In genomic region chr22:20093437-20093836, GRCh38 we compare ENCODE assay signal across 15 cellular contexts. TPM values are rescaled to one million over a fixed set of nuclear protein-coding genes. Genes with fewer than 3 reads are reported as not detected.
DNase-seq lines count a peak whose midpoint lies in the region; ATAC-seq and TF ChIP-seq lines count a peak whose summit lies in the region.
"Had no signal": no experiment of that assay in that cellular context is flagged by ENCODE, and none has a peak within 500 bp of the region (broad histone marks: within the 10 kb centered on the region; RNA-seq: fewer than 3 reads in every experiment).

No MANE protein-coding gene starts in this region.

- no peak overlapping the region for H3K27ac ChIP-seq in SK-N-SH (ENCODE audit: low read depth in 2 of 2, low read length in 1 of 2)
- H3K27ac ChIP-seq: A549, brain microvascular endothelial cell, neutrophil had no signal

- no peak overlapping the region for H3K27ac Mint-ChIP-seq in natural killer cell treated with Interleukin-12 subunit alpha and Interleukin-12 subunit beta and Interleukin-15 and Interleukin-18, amount 100 ng/mL, for 72 hours
- no peak overlapping the region for H3K27ac Mint-ChIP-seq in natural killer cell
- H3K27ac Mint-ChIP-seq in activated CD8-positive, alpha-beta memory T cell treated with anti-CD3 and anti-CD28 coated beads, Interleukin-2, amount 10 ng/mL, durations not matched to agents 7 days and 5 days = no peak overlapping the region
- H3K27ac Mint-ChIP-seq: activated CD4-positive, alpha-beta T cell treated with anti-CD3 and anti-CD28 coated beads, Interleukin-2, amount 10 ng/mL, durations not matched to agents 24 days and 14 days; GM23338 had no signal

- H2AFZ ChIP-seq in SK-N-SH (ENCODE audit: low read depth) = no peak overlapping the region
- H2AFZ ChIP-seq: GM23338 had no signal

- H3K9me2 ChIP-seq in SK-N-SH = no peaks in the 10 kb centered on the region

- peak; percentile 40 for DNase-seq in natural killer cell treated with Interleukin-12 subunit alpha and Interleukin-12 subunit beta and Interleukin-15 and Interleukin-18, amount 100 ng/mL, for 72 hours (ENCODE audit: low spot score)
- DNase-seq in natural killer cell (no peak), mucosa of descending colon (peak in 2 of 3 donors; percentile 5 to 22), SK-N-SH (no peak), KG1 (lab: John Stamatoyannopoulos, UW) (no peak)
- DNase-seq in activated CD8-positive, alpha-beta memory T cell treated with anti-CD3 and anti-CD28 coated beads, Interleukin-2, amount 10 ng/mL, durations not matched to agents 7 days and 5 days = no peak
- DNase-seq: activated CD4-positive, alpha-beta T cell treated with anti-CD3 and anti-CD28 coated beads, Interleukin-2, amount 10 ng/mL, durations not matched to agents 24 days and 14 days; brain microvascular endothelial cell; Karpas-422; stimulated activated CD4-positive, alpha-beta T cell treated with anti-CD3 and anti-CD28 coated beads, Interleukin-15, amount 100 ng/mL, for 24 hours; trophoblast cell had no signal

- H3K36me3 ChIP-seq in mucosa of descending colon (ENCODE audit: low read depth) (peaks cover 25% of the 10 kb centered on the region), SK-N-SH (replicated peaks in 1 of 2; ENCODE audit: control insufficient read depth in 1 of 2, insufficient read depth in 2 of 2, low read length in 1 of 2) (peaks cover 76 to 85% of the 10 kb centered on the region in 2 experiments)

- no peaks in the 10 kb centered on the region for H3K27me3 Mint-ChIP-seq in natural killer cell treated with Interleukin-12 subunit alpha and Interleukin-12 subunit beta and Interleukin-15 and Interleukin-18, amount 100 ng/mL, for 72 hours
- no peaks in the 10 kb centered on the region for H3K27me3 Mint-ChIP-seq in natural killer cell (ENCODE audit: low read depth in 2 of 2)
- H3K27me3 Mint-ChIP-seq in activated CD8-positive, alpha-beta memory T cell treated with anti-CD3 and anti-CD28 coated beads, Interleukin-2, amount 10 ng/mL, durations not matched to agents 7 days and 5 days = no peaks in the 10 kb centered on the region
- H3K27me3 Mint-ChIP-seq: activated CD4-positive, alpha-beta T cell treated with anti-CD3 and anti-CD28 coated beads, Interleukin-2, amount 10 ng/mL, durations not matched to agents 24 days and 14 days had no signal

- TF ChIP-seq EP300 in SK-N-SH (IDR thresholded peaks at IDR 0.05; ENCODE audit: borderline replicate concordance in 1 of 2, low read depth in 1 of 2, low read length in 1 of 2) = no peak

- peaks cover 46% of the 10 kb centered on the region for H3K36me3 Mint-ChIP-seq in natural killer cell treated with Interleukin-12 subunit alpha and Interleukin-12 subunit beta and Interleukin-15 and Interleukin-18, amount 100 ng/mL, for 72 hours
- H3K36me3 Mint-ChIP-seq in natural killer cell = peaks cover 10% of the 10 kb centered on the region
- H3K36me3 Mint-ChIP-seq in activated CD8-positive, alpha-beta memory T cell treated with anti-CD3 and anti-CD28 coated beads, Interleukin-2, amount 10 ng/mL, durations not matched to agents 7 days and 5 days = peaks cover 83% of the 10 kb centered on the region

- TF ChIP-seq CTCF in natural killer cell (IDR thresholded peaks at IDR 0.05) (no peak), mucosa of descending colon (IDR thresholded peaks at IDR 0.05) (no peak), SK-N-SH (IDR thresholded peaks at IDR 0.05) (no peak)

- H3K9ac ChIP-seq in SK-N-SH = no peak overlapping the region

- peaks cover 69% of the 10 kb centered on the region for H3K79me2 ChIP-seq in SK-N-SH (ENCODE audit: insufficient read depth)

- no peaks in the 10 kb centered on the region for H3K27me3 ChIP-seq in SK-N-SH (ENCODE audit: insufficient read depth)
- H3K27me3 ChIP-seq: brain microvascular endothelial cell, neutrophil had no signal

- no peaks in the 10 kb centered on the region for H3K4me1 ChIP-seq in mucosa of descending colon (ENCODE audit: low read depth)
- no peaks in the 10 kb centered on the region; a peak in 1 of 4 replicates for H3K4me1 ChIP-seq in SK-N-SH (ENCODE audit: control insufficient read depth in 1 of 2, insufficient read depth in 2 of 2, low read depth in 1 of 2, low read length in 1 of 2)
- H3K4me1 ChIP-seq: A549 had no signal

- no peaks in the 10 kb centered on the region for H3K9me3 ChIP-seq in mucosa of descending colon
- H3K9me3 ChIP-seq in SK-N-SH = no peaks in the 10 kb centered on the region
- H3K9me3 ChIP-seq: neutrophil had no signal

- no peak overlapping the region for H3K4me3 ChIP-seq in mucosa of descending colon
- H3K4me3 ChIP-seq in SK-N-SH (ENCODE audit: low read depth in 2 of 2, low read length in 1 of 2) = no peak overlapping the region
- H3K4me3 ChIP-seq: A549, GM23338 had no signal

- no peak overlapping the region for H3K4me2 ChIP-seq in SK-N-SH
- H3K4me2 ChIP-seq: A549, GM23338 had no signal

- H3F3A ChIP-seq in SK-N-SH (replicated peaks; ENCODE audit: insufficient read depth) = peaks cover 14% of the 10 kb centered on the region

- TF ChIP-seq RAD21 in SK-N-SH (IDR thresholded peaks at IDR 0.05; ENCODE audit: low read length) = no peak

- H4K20me1 ChIP-seq in SK-N-SH (ENCODE audit: insufficient read depth) = peaks cover 9% of the 10 kb centered on the region; the same call in 1 of the 2 replicates

- H3K4me1 Mint-ChIP-seq in natural killer cell treated with Interleukin-12 subunit alpha and Interleukin-12 subunit beta and Interleukin-15 and Interleukin-18, amount 100 ng/mL, for 72 hours (ENCODE audit: low read depth in 2 of 2) = peaks cover 22 to 29% of the 10 kb centered on the region in 2 donors
- H3K4me1 Mint-ChIP-seq in natural killer cell = peaks cover 10 to 13% of the 10 kb centered on the region in 2 donors
- peaks cover 78% of the 10 kb centered on the region for H3K4me1 Mint-ChIP-seq in activated CD8-positive, alpha-beta memory T cell treated with anti-CD3 and anti-CD28 coated beads, Interleukin-2, amount 10 ng/mL, durations not matched to agents 7 days and 5 days
- H3K4me1 Mint-ChIP-seq: GM23338 had no signal

- no peaks in the 10 kb centered on the region for H3K9me3 Mint-ChIP-seq in natural killer cell treated with Interleukin-12 subunit alpha and Interleukin-12 subunit beta and Interleukin-15 and Interleukin-18, amount 100 ng/mL, for 72 hours
- H3K9me3 Mint-ChIP-seq in natural killer cell = no peaks in the 10 kb centered on the region
- H3K9me3 Mint-ChIP-seq in activated CD8-positive, alpha-beta memory T cell treated with anti-CD3 and anti-CD28 coated beads, Interleukin-2, amount 10 ng/mL, durations not matched to agents 7 days and 5 days (ENCODE audit: low read depth) = peaks cover 4% of the 10 kb centered on the region
- H3K9me3 Mint-ChIP-seq: GM23338 had no signal

- POLR2A ChIA-PET in SK-N-SH (lab: Yijun Ruan, JAX) = no interaction called here

- CTCF ChIA-PET in SK-N-SH (lab: Yijun Ruan, JAX) = interaction anchor here (0.6 to 1.4 kb wide), 3 partner anchors 9 to 63 kb away, joined by 3 to 7 read pairs (median 3); no protein-coding TSS in a partner anchor
- CTCF ChIA-PET in activated CD8-positive, alpha-beta memory T cell treated with anti-CD3 and anti-CD28 coated beads, Interleukin-2, amount 10 ng/mL, durations not matched to agents 7 days and 5 days (lab: Charles Lee) = no interaction called here

- no peak overlapping the region for H3K4me3 Mint-ChIP-seq in natural killer cell treated with Interleukin-12 subunit alpha and Interleukin-12 subunit beta and Interleukin-15 and Interleukin-18, amount 100 ng/mL, for 72 hours
- no peak overlapping the region for H3K4me3 Mint-ChIP-seq in natural killer cell
- H3K4me3 Mint-ChIP-seq in activated CD8-positive, alpha-beta memory T cell treated with anti-CD3 and anti-CD28 coated beads, Interleukin-2, amount 10 ng/mL, durations not matched to agents 7 days and 5 days = no peak overlapping the region
- H3K4me3 Mint-ChIP-seq: activated CD4-positive, alpha-beta T cell treated with anti-CD3 and anti-CD28 coated beads, Interleukin-2, amount 10 ng/mL, durations not matched to agents 24 days and 14 days; GM23338 had no signal

- 88% methylated on average over 5 of the region's 7 CpGs for WGBS in SK-N-SH (ENCODE audit: low lambda C conversion rate)

- ATAC-seq in natural killer cell treated with Interleukin-12 subunit alpha and Interleukin-12 subunit beta and Interleukin-15 and Interleukin-18, amount 100 ng/mL, for 72 hours = no peak
- ATAC-seq in natural killer cell (no peak), mucosa of descending colon (peak; percentile 16)
- no peak for ATAC-seq in activated CD8-positive, alpha-beta memory T cell treated with anti-CD3 and anti-CD28 coated beads, Interleukin-2, amount 10 ng/mL, durations not matched to agents 7 days and 5 days
- ATAC-seq: A549 had no signal

- intact Hi-C loops in natural killer cell (cut with micrococcal nuclease) (no loop called here), mucosa of descending colon (cut with DNase I, micrococcal nuclease) (no loop called here)

RNA-seq across cellular contexts. Expression of gene DGCR8, which starts 13.4 kb away (rescaled TPM):
- total RNA-seq in natural killer cell treated with Interleukin-12 subunit alpha and Interleukin-12 subunit beta and Interleukin-15 and Interleukin-18, amount 100 ng/mL, for 72 hours = 10 to 100 TPM; 60.1 to 89.5 TPM
- 10 to 100 TPM; 45.3 to 64.7 (median 64.0) TPM for total RNA-seq in natural killer cell
- 10 to 100 TPM; 39.0 to 48.8 (median 48.4) TPM for total RNA-seq in mucosa of descending colon
- polyA plus RNA-seq in SK-N-SH (2012; rRNA removed) = 23.9 and 26.5 TPM in 2 replicates
- 15.0 and 15.8 TPM in 2 replicates for polyA plus RNA-seq in SK-N-SH (2012; cell fraction: cytosol; rRNA removed)
- polyA plus RNA-seq in SK-N-SH (2012; cell fraction: nucleus; rRNA removed) = 107 and 117 TPM in 2 replicates
- 10 to 100 TPM; 70.4 to 71.9 TPM for total RNA-seq in activated CD8-positive, alpha-beta memory T cell treated with anti-CD3 and anti-CD28 coated beads, Interleukin-2, amount 10 ng/mL, durations not matched to agents 7 days and 5 days

RNA-seq across cellular contexts. Expression of gene RANBP1, which starts 22.5 kb away (rescaled TPM):
- total RNA-seq in natural killer cell treated with Interleukin-12 subunit alpha and Interleukin-12 subunit beta and Interleukin-15 and Interleukin-18, amount 100 ng/mL, for 72 hours = 100 to 1,000 TPM; 236 to 499 TPM
- total RNA-seq in natural killer cell (10 to 100 TPM; 54.0 to 61.0 (median 56.3) TPM), mucosa of descending colon (100 to 1,000 TPM in 1 of 3 donors, 10 to 100 TPM in 2; 58.4 to 102 (median 66.0) TPM)
- polyA plus RNA-seq in SK-N-SH (2012; rRNA removed) = 288 and 502 TPM in 2 replicates
- polyA plus RNA-seq in SK-N-SH (2012; cell fraction: cytosol; rRNA removed) = 421 and 483 TPM in 2 replicates
- polyA plus RNA-seq in SK-N-SH (2012; cell fraction: nucleus; rRNA removed) = 259 and 349 TPM in 2 replicates
- total RNA-seq in activated CD8-positive, alpha-beta memory T cell treated with anti-CD3 and anti-CD28 coated beads, Interleukin-2, amount 10 ng/mL, durations not matched to agents 7 days and 5 days = 100 to 1,000 TPM; 318 to 345 TPM

RNA-seq across cellular contexts. Expression of gene TRMT2A, which starts 23.6 kb away (rescaled TPM):
- 100 to 1,000 TPM; 107 to 166 TPM for total RNA-seq in natural killer cell treated with Interleukin-12 subunit alpha and Interleukin-12 subunit beta and Interleukin-15 and Interleukin-18, amount 100 ng/mL, for 72 hours
- total RNA-seq in natural killer cell (100 to 1,000 TPM in 1 of 3 donors, 10 to 100 TPM in 2; 86.4 to 104 (median 86.5) TPM), mucosa of descending colon (10 to 100 TPM; 34.4 to 50.0 (median 37.6) TPM)
- 54.6 and 73.1 TPM in 2 replicates for polyA plus RNA-seq in SK-N-SH (2012; rRNA removed)
- polyA plus RNA-seq in SK-N-SH (2012; cell fraction: cytosol; rRNA removed) = 7.9 and 12.8 TPM in 2 replicates
- 409 and 434 TPM in 2 replicates for polyA plus RNA-seq in SK-N-SH (2012; cell fraction: nucleus; rRNA removed)
- total RNA-seq in activated CD8-positive, alpha-beta memory T cell treated with anti-CD3 and anti-CD28 coated beads, Interleukin-2, amount 10 ng/mL, durations not matched to agents 7 days and 5 days = 100 to 1,000 TPM in 1 of 2 experiments, 10 to 100 TPM in 1; 98.1 to 140 TPM

RNA-seq across cellular contexts. Expression of gene ZDHHC8, which starts 38.2 kb away (rescaled TPM):
- total RNA-seq in natural killer cell treated with Interleukin-12 subunit alpha and Interleukin-12 subunit beta and Interleukin-15 and Interleukin-18, amount 100 ng/mL, for 72 hours = 100 to 1,000 TPM in 1 of 2 donors, 10 to 100 TPM in 1; 53.9 to 124 TPM
- total RNA-seq in natural killer cell (10 to 100 TPM; 64.0 to 75.6 (median 65.3) TPM), mucosa of descending colon (10 to 100 TPM; 27.7 to 53.0 (median 42.2) TPM)
- polyA plus RNA-seq in SK-N-SH (2012; rRNA removed) = 36.5 and 65.3 TPM in 2 replicates
- polyA plus RNA-seq in SK-N-SH (2012; cell fraction: cytosol; rRNA removed) = 21.9 and 35.0 TPM in 2 replicates
- 436 and 508 TPM in 2 replicates for polyA plus RNA-seq in SK-N-SH (2012; cell fraction: nucleus; rRNA removed)
- total RNA-seq in activated CD8-positive, alpha-beta memory T cell treated with anti-CD3 and anti-CD28 coated beads, Interleukin-2, amount 10 ng/mL, durations not matched to agents 7 days and 5 days = 10 to 100 TPM; 57.9 to 66.3 TPM

RNA-seq across cellular contexts. Expression of gene CCDC188, which starts 57.4 kb away (rescaled TPM):
- under 1 TPM in 1 of 2 donors, not detected in 1; 0.36 TPM for total RNA-seq in natural killer cell treated with Interleukin-12 subunit alpha and Interleukin-12 subunit beta and Interleukin-15 and Interleukin-18, amount 100 ng/mL, for 72 hours
- total RNA-seq in natural killer cell = under 1 TPM in 1 of 3 donors, not detected in 2; 0.64 TPM
- under 1 TPM; 0.41 to 0.98 (median 0.65) TPM for total RNA-seq in mucosa of descending colon
- polyA plus RNA-seq in SK-N-SH (2012; rRNA removed) = 21.1 and 24.0 TPM in 2 replicates
- polyA plus RNA-seq in SK-N-SH (2012; cell fraction: cytosol; rRNA removed) = 4.4 and 6.7 TPM in 2 replicates
- polyA plus RNA-seq in SK-N-SH (2012; cell fraction: nucleus; rRNA removed) = 141 and 175 TPM in 2 replicates
- total RNA-seq in activated CD8-positive, alpha-beta memory T cell treated with anti-CD3 and anti-CD28 coated beads, Interleukin-2, amount 10 ng/mL, durations not matched to agents 7 days and 5 days = not detected
- total RNA-seq: activated CD4-positive, alpha-beta T cell treated with anti-CD3 and anti-CD28 coated beads, Interleukin-2, amount 10 ng/mL, durations not matched to agents 24 days and 14 days; GM23338; RPMI7951 had no signal
- polyA plus RNA-seq: A549, GM23338 had no signal

Comparison
In these comparisons a context has a peak if more than half of its experiments do, and no peak if none do; other contexts are left out.
1. DNase-seq: peak in natural killer cell treated with Interleukin-12 subunit alpha and Interleukin-12 subunit beta and Interleukin-15 and Interleukin-18, amount 100 ng/mL, for 72 hours (single experiment) and mucosa of descending colon (2 of 3); none in natural killer cell (single experiment), SK-N-SH (single experiment), KG1 (single experiment) and activated CD8-positive, alpha-beta memory T cell treated with anti-CD3 and anti-CD28 coated beads, Interleukin-2, amount 10 ng/mL, durations not matched to agents 7 days and 5 days (single experiment).